8 cellular contexts compared by ENCODE assay signal in the genomic region with DNA sequence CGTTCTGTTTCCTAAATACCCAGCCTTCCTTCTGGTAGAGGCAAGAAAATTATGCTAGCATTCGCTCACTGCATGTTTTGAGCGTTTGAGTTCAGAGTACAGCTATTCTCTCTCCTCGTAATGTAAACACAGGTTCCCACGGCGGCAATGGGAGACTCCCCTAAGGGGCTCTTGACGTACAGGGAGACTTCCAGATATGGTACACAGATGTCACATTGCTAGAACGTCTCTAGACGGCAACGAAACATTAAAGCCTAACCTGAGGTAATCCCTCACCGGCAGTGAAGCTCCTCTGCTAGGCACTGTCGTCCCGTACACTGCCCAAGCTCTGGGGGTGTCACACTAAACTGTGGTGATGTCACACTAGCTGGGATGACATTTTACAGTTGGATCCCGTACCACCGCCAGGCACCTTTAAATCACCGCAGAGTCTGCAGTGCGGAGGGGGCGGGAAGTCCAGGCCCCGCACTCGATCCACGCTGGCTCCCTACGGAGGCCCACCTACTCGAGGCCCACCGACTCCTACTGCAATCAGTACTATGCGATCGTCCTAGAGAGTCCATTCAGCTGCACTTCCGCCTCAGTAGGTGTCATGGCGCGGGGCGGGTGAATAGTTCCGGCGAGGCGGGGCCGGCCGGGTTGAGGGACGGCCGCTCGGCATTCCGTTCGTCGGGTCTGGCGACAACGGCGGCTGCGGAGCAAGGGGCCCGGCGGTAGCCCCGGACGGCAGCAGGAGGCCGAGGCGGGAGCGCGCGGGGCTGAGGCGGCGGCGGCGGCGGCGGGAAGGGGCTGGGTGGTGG. TPM values are rescaled to one million over a fixed set of nuclear protein-coding genes. Genes with fewer than 3 reads are reported as not detected.
A peak's percentile ranks its signal among the peaks of the same experiment; 100 is the strongest.
DNase-seq lines count a peak whose midpoint lies in the region; ATAC-seq lines count a peak whose summit lies in the region.

Gene HIPK1, plus strand, starts transcription at position 375 of the 800 bp plus-strand sequence.

- DNase-seq in DMS 273 (lab: John Stamatoyannopoulos, UW; ENCODE audit: unreplicated experiment) (peak; percentile 97), HuH-7.5 (ENCODE audit: low spot score) (peak; percentile 88), OCI-M1 (lab: John Stamatoyannopoulos, UW) (peak; percentile 94), activated T-cell treated with anti-CD3 and anti-CD28 coated beads for 24 hours (ENCODE audit: low read depth) (peak; percentile 87), epidermal melanocyte (ENCODE audit: insufficient read length, low spot score) (peak; percentile 70)
- peak; percentile 81 to 86 for DNase-seq in stimulated activated CD8-positive, alpha-beta memory T cell treated with anti-CD3 and anti-CD28 coated beads, Interleukin-4, amount 100 ng/mL, for 1 hour (ENCODE audit: low read depth in 2 of 2, low spot score in 1 of 2)

- H3K9me3 ChIP-seq in mononuclear cell (ENCODE audit: low read depth, low read length): no peaks in the 10 kb centered on the region

- peaks cover 45% of the 10 kb centered on the region for H3K4me1 ChIP-seq in mononuclear cell (ENCODE audit: insufficient read depth, low read length)

- ATAC-seq in GM21526 (IDR thresholded peaks at IDR 0.05; ENCODE audit: low FRiP score, unreplicated experiment): peak; percentile 65

- H3K4me3 ChIP-seq in mononuclear cell (ENCODE audit: low read length): peak within 1 kb of the TSS; percentile 89

- H3K27me3 ChIP-seq in mononuclear cell (ENCODE audit: insufficient read depth, low read length): no peaks in the 10 kb centered on the region

RNA-seq across cellular contexts. Expression of gene HIPK1, which starts in this region (rescaled TPM):
- 99.5 TPM for total RNA-seq in mononuclear cell

Comparison
In these comparisons a context has a peak if more than half of its experiments do, and no peak if none do; other contexts are left out.
1. Peak in every context shown above with its lines: DNase-seq, ATAC-seq and H3K4me3 ChIP-seq.